13 cellular contexts compared by ENCODE assay signal in genomic region chr13:97194473-97194872, GRCh38. TPM values are rescaled to one million over a fixed set of nuclear protein-coding genes. Genes with fewer than 3 reads are reported as not detected.
DNase-seq lines count a peak whose midpoint lies in the region; ATAC-seq and TF ChIP-seq lines count a peak whose summit lies in the region.
"Had no signal": no experiment of that assay in that cellular context is flagged by ENCODE, and none has a peak within 500 bp of the region (broad histone marks: within the 10 kb centered on the region; RNA-seq: fewer than 3 reads in every experiment).

No MANE protein-coding gene starts in this region.

- no peak overlapping the region for H3K27ac Mint-ChIP-seq in natural killer cell

- H3K4me1 Mint-ChIP-seq in natural killer cell, result no peaks in the 10 kb centered on the region

- CTCF ChIA-PET in IMR-90 (lab: Yijun Ruan, JAX), result no interaction called here

- DNase-seq in AG10803 (ENCODE audit: low read depth) (peak; percentile 17), IMR-90 (peak; percentile 78), amniotic stem cell (lab: John Stamatoyannopoulos, UW) (peak; percentile 8), islet precursor cell (peak; percentile 92), activated gamma-delta T cell treated with Interleukin-2 at 50 U/mL for 16 hours (no peak), anterior cingulate cortex (lab: John Stamatoyannopoulos, UW) (no peak), natural killer cell (no peak), ovary (no peak)
- DNase-seq: activated T-cell treated with anti-CD3 and anti-CD28 coated beads, Interleukin-2, amount 50 U/mL, for 1 hour; aorta; left ventricle myocardium inferior; NCI-H2081; WERI-Rb-1 had no signal

- POLR2A ChIA-PET in IMR-90 (lab: Charles Lee; ENCODE audit: unreplicated experiment), result no interaction called here

- no peaks in the 10 kb centered on the region for H4K20me1 ChIP-seq in IMR-90 (ENCODE audit: insufficient read depth, low read length)

- H3K79me1 ChIP-seq in IMR-90 (ENCODE audit: low read depth in 1 of 2, low read length in 2 of 2), result no peaks in the 10 kb centered on the region

- H3K27ac ChIP-seq in IMR-90 (ENCODE audit: insufficient read depth, low read length) (no peak overlapping the region), ovary (no peak overlapping the region)
- H3K27ac ChIP-seq: left ventricle myocardium inferior, WERI-Rb-1 had no signal

- no peaks in the 10 kb centered on the region for H3K27me3 ChIP-seq in IMR-90 (ENCODE audit: control insufficient read depth, insufficient read depth, low read length)
- no peaks in the 10 kb centered on the region for H3K27me3 ChIP-seq in ovary

- no peak overlapping the region for H3K56ac ChIP-seq in IMR-90 (ENCODE audit: extremely low read depth, insufficient read depth, low read length)

- 0 out of 2 replicates have a peak overlapping the region, but pooled peaks have one; percentile 12 for H3K23ac ChIP-seq in IMR-90 (ENCODE audit: low read depth, low read length)

- H2BK5ac ChIP-seq in IMR-90 (ENCODE audit: low read depth, low read length, poor library complexity, severe bottlenecking), result peak overlapping the region; percentile 77

- WGBS in IMR-90 (ENCODE audit: extremely low coverage in 2 of 2, insufficient read length in 1 of 2), 2 experiments, result no CpG with 5 or more reads among the region's 6 CpGs
- 62 to 64% (median 63%) methylated on average over 6 of the region's 6 CpGs for WGBS in ovary, 3 donors

- ATAC-seq in IMR-90 (ENCODE audit: low read depth) (peak; percentile 89), natural killer cell (no peak)

- peak overlapping the region; percentile 12; the same call in 1 of the 2 replicates for H3K4me2 ChIP-seq in IMR-90 (ENCODE audit: low read depth, low read length)

- TF ChIP-seq EP300 in ovary (IDR thresholded peaks at IDR 0.05), result no peak

- 0 out of 2 replicates have a peak overlapping the region, but pooled peaks have one; percentile 19 for H3K14ac ChIP-seq in IMR-90 (replicated peaks; ENCODE audit: low read depth, low read length)

- no peak overlapping the region for H3K4me3 ChIP-seq in AG10803 (ENCODE audit: low read length)
- H3K4me3 ChIP-seq in IMR-90 (ENCODE audit: insufficient read depth, low read depth, low read length), result no peak overlapping the region
- H3K4me3 ChIP-seq in ovary, result no peak overlapping the region
- H3K4me3 ChIP-seq: left ventricle myocardium inferior had no signal

- H3K36me3 Mint-ChIP-seq in natural killer cell, result no peaks in the 10 kb centered on the region

- peaks cover 16 to 33% of the 10 kb centered on the region in 2 donors for H3K27me3 Mint-ChIP-seq in natural killer cell (ENCODE audit: low read depth in 2 of 2)

- H2BK20ac ChIP-seq in IMR-90 (ENCODE audit: low read depth, low read length), result peak overlapping the region; percentile 91

- H3K9me3 Mint-ChIP-seq in natural killer cell, result no peaks in the 10 kb centered on the region

- in situ Hi-C loops in IMR-90 (cut with MboI; ENCODE audit: low sequenced_read_pairs), result no loop called here

- intact Hi-C loops in IMR-90 (cut with micrococcal nuclease) (no loop called here), natural killer cell (cut with micrococcal nuclease) (no loop called here), ovary (cut with DNase I) (no loop called here)

- peak overlapping the region; percentile 92; the same call in 1 of the 3 replicates for H2BK15ac ChIP-seq in IMR-90 (ENCODE audit: low read depth, low read length)

- peak overlapping the region; percentile 81 for H3K4ac ChIP-seq in IMR-90 (ENCODE audit: low read depth, low read length)

- dilution Hi-C loops in IMR-90 (cut with HindIII; ENCODE audit: low sequenced_read_pairs, unreplicated experiment), result no loop called here

- no peak overlapping the region for H2AK5ac ChIP-seq in IMR-90 (ENCODE audit: low read depth, low read length)

- no peak overlapping the region for H3K4me3 Mint-ChIP-seq in natural killer cell

- H3K9ac ChIP-seq in IMR-90 (ENCODE audit: low read depth, low read length), result no peak overlapping the region

- H2AK9ac ChIP-seq in IMR-90 (replicated peaks; ENCODE audit: low read depth, low read length, poor library complexity), result no peak overlapping the region

- H4K5ac ChIP-seq in IMR-90 (ENCODE audit: low read depth, low read length), result peak overlapping the region; percentile 55; the same call in 1 of the 2 replicates

- peak overlapping the region; percentile 85 for H2BK120ac ChIP-seq in IMR-90 (ENCODE audit: low read depth, low read length)

- H4K91ac ChIP-seq in IMR-90 (ENCODE audit: insufficient read depth, low read depth, low read length), result no peak overlapping the region; the same call in 1 of the 2 replicates

- peak overlapping the region; percentile 80; the same call in 1 of the 2 replicates for H3K18ac ChIP-seq in IMR-90 (ENCODE audit: low read depth, low read length)

- TF ChIP-seq CTCF in AG10803 (conservative IDR thresholded peaks at IDR 0.05; ENCODE audit: low read length) (no peak), IMR-90 (conservative IDR thresholded peaks at IDR 0.05; ENCODE audit: low read depth, low read length) (no peak), natural killer cell (IDR thresholded peaks at IDR 0.05) (no peak), ovary (IDR thresholded peaks at IDR 0.05) (no peak)

- TF ChIP-seq POLR2A in IMR-90 (IDR thresholded peaks at IDR 0.05; ENCODE audit: low read depth, low read length) (no peak), ovary (IDR thresholded peaks at IDR 0.05) (no peak)

- H3K9me3 ChIP-seq in IMR-90 (ENCODE audit: control insufficient read depth, insufficient read depth, low read length) (no peaks in the 10 kb centered on the region), ovary (no peaks in the 10 kb centered on the region)
- H3K9me3 ChIP-seq: left ventricle myocardium inferior had no signal

- peak overlapping the region; percentile 45 for H2AFZ ChIP-seq in IMR-90 (replicated peaks; ENCODE audit: low read length, poor library complexity)

- H3K9me1 ChIP-seq in IMR-90 (ENCODE audit: insufficient read depth, low read length), result peaks cover 7% of the 10 kb centered on the region; the same call in 1 of the 2 replicates

- peak overlapping the region; percentile 58 to 59; a peak in 3 of 4 replicates for H4K8ac ChIP-seq in IMR-90 (ENCODE audit: low read depth in 2 of 2, low read length in 2 of 2)

- H3K36me3 ChIP-seq in IMR-90 (ENCODE audit: control insufficient read depth, insufficient read depth, low read length), result no peaks in the 10 kb centered on the region
- no peaks in the 10 kb centered on the region for H3K36me3 ChIP-seq in ovary
- H3K36me3 ChIP-seq: left ventricle myocardium inferior, WERI-Rb-1 had no signal

- BruUV-seq in IMR-90 (replicated peaks; lab: Mats Ljungman, UMichigan), result no TSS peak

- TF ChIP-seq RAD21 in IMR-90 (IDR thresholded peaks at IDR 0.05; ENCODE audit: low read length), result no peak

- H3K4me1 ChIP-seq in IMR-90 (ENCODE audit: control insufficient read depth, insufficient read depth, low read length) (peaks cover 13% of the 10 kb centered on the region), ovary (ENCODE audit: insufficient read depth) (peaks cover 5% of the 10 kb centered on the region)

TF ChIP-seq in IMR-90, 13 proteins besides CTCF, POLR2A, EP300 and RAD21:
- TF ChIP-seq CHD1 (IDR thresholded peaks at IDR 0.05; ENCODE audit: low read depth, low read length), result no peak
- no peak for TF ChIP-seq MXI1 (IDR thresholded peaks at IDR 0.05; ENCODE audit: borderline replicate concordance, low read depth, low read length)
- TF ChIP-seq SMC3 (IDR thresholded peaks at IDR 0.05; ENCODE audit: low read depth, low read length), result no peak
- TF ChIP-seq RCOR1 (IDR thresholded peaks at IDR 0.05; ENCODE audit: insufficient replicate concordance, low read length), result no peak
- no peak for TF ChIP-seq NFE2L2 (IDR thresholded peaks at IDR 0.05; ENCODE audit: low read depth, low read length)
- TF ChIP-seq FOS (IDR thresholded peaks at IDR 0.05; ENCODE audit: low read depth, low read length), result no peak
- no peak for TF ChIP-seq USF2 (IDR thresholded peaks at IDR 0.05; ENCODE audit: low read depth, low read length)
- TF ChIP-seq MAZ (IDR thresholded peaks at IDR 0.05; ENCODE audit: borderline replicate concordance, low read depth, low read length), result no peak
- no peak for TF ChIP-seq BHLHE40 (IDR thresholded peaks at IDR 0.05; ENCODE audit: low read depth, low read length)

RNA-seq across cellular contexts. Expression of gene MBNL2, which starts 27.7 kb away (rescaled TPM):
- 103 and 126 TPM in 2 replicates for total RNA-seq in IMR-90 (2012; rRNA removed)
- 24.8 and 26.9 TPM in 2 replicates for polyA plus RNA-seq in IMR-90 (2012; rRNA removed)
- polyA plus RNA-seq in IMR-90 (2012; cell fraction: cytosol; rRNA removed), result 8.1 and 11.6 TPM in 2 replicates
- 9.4 and 35.9 TPM in 2 replicates for polyA plus RNA-seq in IMR-90 (2012; cell fraction: nucleus; rRNA removed; ENCODE audit: low replicate concordance)
- 10 to 100 TPM; 30.9 to 38.3 (median 33.1) TPM for total RNA-seq in natural killer cell
- total RNA-seq in ovary, result 100 to 1,000 TPM in 1 of 7 donors, 10 to 100 TPM in 6; 65.5 to 110 (median 97.8) TPM
- polyA plus RNA-seq in ovary, result 10 to 100 TPM; 43.7 to 53.3 TPM

Comparison
In these comparisons a context has a peak if more than half of its experiments do, and no peak if none do; other contexts are left out.
1. DNase-seq: peak in AG10803 (single experiment), IMR-90 (single experiment), amniotic stem cell (single experiment) and islet precursor cell (single experiment); none in activated gamma-delta T cell treated with Interleukin-2 at 50 U/mL for 16 hours (single experiment), anterior cingulate cortex (0 of 58), natural killer cell (single experiment) and ovary (0 of 5).